28 cellular contexts compared by ENCODE assay signal in genomic region chr19:27750697-27751391, GRCh38.
"Had no signal": no experiment of that assay in that cellular context is flagged by ENCODE, and none has a peak within 500 bp of the region (broad histone marks: within the 10 kb centered on the region; RNA-seq: fewer than 3 reads in every experiment).

No MANE protein-coding gene starts in this region.

- ATAC-seq: activated naive CD4-positive, alpha-beta T cell treated with anti-CD3 and anti-CD28 coated beads, Interleukin-2, amount 50 U/mL, for 72 hours; activated naive CD8-positive, alpha-beta T cell treated with anti-CD3 and anti-CD28 coated beads, Interleukin-2, amount 50 U/mL, for 24 hours; activated T-cell treated with anti-CD3 and anti-CD28 coated beads, Interleukin-2, amount 50 U/mL, for 4 hours; body of pancreas; Panc1 had no signal

- H3K27ac ChIP-seq: ascending aorta, body of pancreas, KMS-11, SJSA1 had no signal

- H3K36me3 ChIP-seq: SJSA1 had no signal

- H3K4me1 ChIP-seq: ascending aorta, body of pancreas had no signal

- H3K4me3 ChIP-seq: ascending aorta, body of pancreas, SJSA1 had no signal

- DNase-seq: activated CD4-positive, alpha-beta memory T cell treated with anti-CD3 and anti-CD28 coated beads for 36 hours; activated CD4-positive, alpha-beta T cell treated with anti-CD3 and anti-CD28 coated beads, Interleukin-2, amount 10 ng/mL, durations not matched to agents 7 days and 5 days; activated CD4-positive, CD25-positive, alpha-beta regulatory T cell; activated CD8-positive, alpha-beta memory T cell treated with anti-CD3 and anti-CD28 coated beads for 24 hours; activated effector memory CD4-positive, alpha-beta T cell treated with anti-CD3 and anti-CD28 coated beads, Interleukin-2, amount 50 U/mL, for 16 hours; activated naive CD4-positive, alpha-beta T cell treated with Interleukin-2 at 50 U/mL for 16 hours; activated naive CD8-positive, alpha-beta T cell treated with anti-CD3 and anti-CD28 coated beads, Interleukin-2, amount 50 U/mL, for 24 hours; activated T-cell treated with anti-CD3 and anti-CD28 coated beads, Interleukin-2, amount 50 U/mL, for 4 hours; amniotic stem cell; body of pancreas; central memory CD4-positive, alpha-beta T cell; NCI-H1092; NCI-H1417; NCI-H1694; NCI-H2029; NCI-H2107; NCI-H2171 treated with DMSO at 0.1 percent for 48 hours; NCI-H510A treated with DMSO at 0.1 percent for 48 hours; NCI-H69; NK-92 treated with Interleukin-12 subunit alpha and Interleukin-12 subunit beta, amount 100 ng/mL, for 24 hours; OCI-M1; Right ventricle myocardium superior; RPMI8226 had no signal

- H3K9ac ChIP-seq: KMS-11 had no signal

- H3K27me3 ChIP-seq: ascending aorta, body of pancreas, SJSA1 had no signal
